13 cellular contexts compared by ENCODE assay signal in the genomic region with DNA sequence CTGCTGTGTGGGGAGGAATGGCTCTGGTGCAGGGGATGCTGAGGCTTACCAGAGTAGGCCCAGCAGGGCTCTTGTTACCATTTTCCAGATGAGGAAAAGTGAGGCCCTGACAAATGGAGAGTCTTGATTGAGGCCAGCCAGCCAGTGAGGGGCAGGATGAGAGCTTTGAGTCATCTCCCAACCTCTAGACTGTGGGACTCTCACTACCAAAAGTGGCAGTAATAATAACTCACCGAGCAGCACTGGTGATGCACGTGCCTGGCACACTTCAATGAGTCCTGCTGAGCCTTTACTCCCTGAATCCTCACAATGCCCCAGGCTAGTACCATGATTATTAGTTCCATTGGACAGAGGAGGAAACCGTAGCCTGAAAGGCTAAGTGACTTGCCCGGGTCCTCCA. TPM values are rescaled to one million over a fixed set of nuclear protein-coding genes. Genes with fewer than 3 reads are reported as not detected.
DNase-seq lines count a peak whose midpoint lies in the region; ATAC-seq, FAIRE-seq and TF ChIP-seq lines count a peak whose summit lies in the region.
"Had no signal": no experiment of that assay in that cellular context is flagged by ENCODE, and none has a peak within 500 bp of the region (broad histone marks: within the 10 kb centered on the region; RNA-seq: fewer than 3 reads in every experiment).

No MANE protein-coding gene starts in this region.

- no peak overlapping the region for H3K9ac ChIP-seq in HepG2 (ENCODE audit: insufficient read depth, low read depth, low read length)

- peaks cover 37% of the 10 kb centered on the region for H3K36me3 Mint-ChIP-seq in activated CD8-positive, alpha-beta T cell treated with anti-CD3 and anti-CD28 coated beads, Interleukin-2, amount 10 ng/mL, durations not matched to agents 7 days and 5 days (ENCODE audit: low read depth)

- POLR2A ChIA-PET in HepG2 (lab: Yijun Ruan, JAX), result interaction anchor here (7.4 kb wide), 1 partner anchor 31 kb away, joined by 117 read pairs; a partner anchor contains a TSS
- POLR2A ChIA-PET in activated CD8-positive, alpha-beta T cell treated with anti-CD3 and anti-CD28 coated beads, Interleukin-2, amount 10 ng/mL, durations not matched to agents 7 days and 5 days (lab: Charles Lee), result interaction anchor here (1.4 kb wide), 1 partner anchor 9 kb away, joined by 4 read pairs; no protein-coding TSS in a partner anchor

- no peak for FAIRE-seq in HepG2 (lab: Jason Lieb, UNC)
- FAIRE-seq: small intestine had no signal

- no TSS peak for BruUV-seq in HepG2 (replicated peaks; lab: Mats Ljungman, UMichigan)

- no peak for TF ChIP-seq EP300 in HepG2 (IDR thresholded peaks at IDR 0.05; ENCODE audit: low read depth in 2 of 2, low read length in 2 of 2)
- TF ChIP-seq EP300 in HepG2 (CRISPR knock-in tag; IDR thresholded peaks at IDR 0.05; ENCODE audit: borderline replicate concordance), result no peak

- intact Hi-C loops in HepG2 (cut with micrococcal nuclease; ENCODE audit: unreplicated experiment) (no loop called here), right lobe of liver (cut with DNase I) (no loop called here), upper lobe of right lung (cut with DNase I) (no loop called here)

- no peaks in the 10 kb centered on the region for H3K9me3 Mint-ChIP-seq in activated CD8-positive, alpha-beta T cell treated with anti-CD3 and anti-CD28 coated beads, Interleukin-2, amount 10 ng/mL, durations not matched to agents 7 days and 5 days (ENCODE audit: insufficient read depth)
- H3K9me3 Mint-ChIP-seq: memory B cell; stimulated activated memory B cell treated with anti-CD40 and anti-IgM and Interleukin-4, amounts not matched to agents 10 μg/mL and 1 μg/mL and 100 μg/mL, for 72 hours had no signal

- CTCF ChIA-PET in HepG2 (lab: Yijun Ruan, JAX; ENCODE audit: low intra/inter-chr PET ratio, low total read pairs), result interaction anchor here (1.2 kb wide), 1 partner anchor 30 kb away, joined by 3 read pairs; no protein-coding TSS in a partner anchor
- CTCF ChIA-PET in activated CD8-positive, alpha-beta T cell treated with anti-CD3 and anti-CD28 coated beads, Interleukin-2, amount 10 ng/mL, durations not matched to agents 7 days and 5 days (lab: Charles Lee), result interaction anchor here (1.7 kb wide), 1 partner anchor 144 kb away, joined by 4 read pairs; a partner anchor contains a TSS

- H3K4me1 Mint-ChIP-seq in activated CD8-positive, alpha-beta T cell treated with anti-CD3 and anti-CD28 coated beads, Interleukin-2, amount 10 ng/mL, durations not matched to agents 7 days and 5 days (ENCODE audit: low read depth), result peaks cover 59% of the 10 kb centered on the region

- no peak overlapping the region for H2AFZ ChIP-seq in HepG2 (ENCODE audit: low read length)

- peak overlapping the region; percentile 57 for H3K27ac Mint-ChIP-seq in activated CD8-positive, alpha-beta T cell treated with anti-CD3 and anti-CD28 coated beads, Interleukin-2, amount 10 ng/mL, durations not matched to agents 7 days and 5 days
- H3K27ac Mint-ChIP-seq: memory B cell had no signal

- ATAC-seq in HepG2, result no peak
- ATAC-seq in right lobe of liver, result no peak
- ATAC-seq in activated CD8-positive, alpha-beta T cell treated with anti-CD3 and anti-CD28 coated beads, Interleukin-2, amount 10 ng/mL, durations not matched to agents 7 days and 5 days, result no peak
- no peak for ATAC-seq in upper lobe of right lung
- no peak for ATAC-seq in GM21619 (IDR thresholded peaks at IDR 0.05; ENCODE audit: unreplicated experiment)
- ATAC-seq: stimulated activated memory B cell treated with anti-CD40 and anti-IgM and Interleukin-4, amounts not matched to agents 10 μg/mL and 1 μg/mL and 100 μg/mL, for 72 hours had no signal

- no peak overlapping the region for H3K4me3 Mint-ChIP-seq in activated CD8-positive, alpha-beta T cell treated with anti-CD3 and anti-CD28 coated beads, Interleukin-2, amount 10 ng/mL, durations not matched to agents 7 days and 5 days
- H3K4me3 Mint-ChIP-seq: memory B cell; stimulated activated memory B cell treated with anti-CD40 and anti-IgM and Interleukin-4, amounts not matched to agents 10 μg/mL and 1 μg/mL and 100 μg/mL, for 72 hours had no signal

- H3K36me3 ChIP-seq in HepG2 (replicated peaks in 1 of 2; ENCODE audit: control insufficient read depth in 1 of 2, insufficient read depth in 2 of 2, low read length in 2 of 2) (peaks cover 5 to 21% of the 10 kb centered on the region in 2 experiments; a peak in 4 of 5 replicates), right lobe of liver (peaks cover 0 to 25% (median 8%) of the 10 kb centered on the region in 4 donors), upper lobe of right lung (peaks cover 34% of the 10 kb centered on the region)

- H3K4me1 ChIP-seq in HepG2 (ENCODE audit: insufficient read depth, low read length), result peaks cover 34% of the 10 kb centered on the region
- peaks cover 0 to 37% (median 19%) of the 10 kb centered on the region in 4 donors for H3K4me1 ChIP-seq in right lobe of liver
- peaks cover 56% of the 10 kb centered on the region for H3K4me1 ChIP-seq in upper lobe of right lung

- TF ChIP-seq CTCF in HepG2 (CRISPR knock-in tag; IDR thresholded peaks at IDR 0.05) (no peak), right lobe of liver (IDR thresholded peaks at IDR 0.05) (no peak), upper lobe of right lung (IDR thresholded peaks at IDR 0.05) (no peak)

- H3K4me2 ChIP-seq in HepG2 (ENCODE audit: low read depth, low read length), result no peak overlapping the region

- WGBS in HepG2 (ENCODE audit: low lambda C conversion rate), result 96% methylated on average over 4 of the region's 4 CpGs
- WGBS in right lobe of liver (ENCODE audit: insufficient coverage, low coverage, low lambda C conversion rate, missing lambda C conversion rate), result 71% methylated on average over 1 of the region's 4 CpGs

- H3K4me3 ChIP-seq in HepG2 (replicated peaks in 1 of 3; ENCODE audit: insufficient read depth in 1 of 3, low read depth in 2 of 3, low read length in 3 of 3) (no peak overlapping the region), right lobe of liver (no peak overlapping the region), upper lobe of right lung (no peak overlapping the region)

- no peaks in the 10 kb centered on the region for H3K79me2 ChIP-seq in HepG2 (ENCODE audit: insufficient read depth, low read length)

- H3K27ac ChIP-seq in HepG2 (ENCODE audit: extremely low read length, insufficient read depth, low read length), result no peak overlapping the region
- no peak overlapping the region for H3K27ac ChIP-seq in right lobe of liver
- H3K27ac ChIP-seq in upper lobe of right lung, result peak overlapping the region; percentile 15
- H3K27ac ChIP-seq: VCaP had no signal

- in situ Hi-C loops in HepG2 (cut with HindIII; ENCODE audit: extremely low pct_ligation_motif_present, low pct_unique_long_range_greater_than_20kb), result no loop called here

- H4K20me1 ChIP-seq in HepG2 (ENCODE audit: insufficient read depth, low read length), result no peaks in the 10 kb centered on the region

- no peak for TF ChIP-seq RAD21 in HepG2 (CRISPR knock-in tag; IDR thresholded peaks at IDR 0.05)

- TF ChIP-seq POLR2A in HepG2 (IDR thresholded peaks at IDR 0.05; ENCODE audit: insufficient read depth in 1 of 2, low read depth in 2 of 2, low read length in 2 of 2) (no peak), right lobe of liver (IDR thresholded peaks at IDR 0.05) (no peak)

- H3K9me3 ChIP-seq in HepG2 (ENCODE audit: low read length) (no peaks in the 10 kb centered on the region), right lobe of liver (no peaks in the 10 kb centered on the region), upper lobe of right lung (no peaks in the 10 kb centered on the region)

- H3K27me3 ChIP-seq in HepG2 (ENCODE audit: control insufficient read depth in 1 of 2, insufficient read depth in 2 of 2, low read length in 2 of 2), result no peaks in the 10 kb centered on the region
- H3K27me3 ChIP-seq in right lobe of liver, result no peaks in the 10 kb centered on the region
- H3K27me3 ChIP-seq in upper lobe of right lung, result no peaks in the 10 kb centered on the region

- no peak for DNase-seq in HepG2 (ENCODE audit: low spot score)
- no peak for DNase-seq in right lobe of liver
- DNase-seq in activated CD8-positive, alpha-beta T cell treated with anti-CD3 and anti-CD28 coated beads, Interleukin-2, amount 10 ng/mL, durations not matched to agents 7 days and 5 days, result no peak
- peak; percentile 6 for DNase-seq in kidney glomerular epithelial cell (lab: John Stamatoyannopoulos, UW)
- no peak for DNase-seq in upper lobe of right lung
- no peak for DNase-seq in dedifferentiated amniotic fluid mesenchymal stem cell (ENCODE audit: extremely low spot score)
- DNase-seq in DMS153 treated with DMSO at 0.1 percent for 48 hours (lab: John Stamatoyannopoulos, UW; ENCODE audit: unreplicated experiment), result no peak
- DNase-seq: NCI-H1694, small intestine had no signal

- H3K27me3 Mint-ChIP-seq in activated CD8-positive, alpha-beta T cell treated with anti-CD3 and anti-CD28 coated beads, Interleukin-2, amount 10 ng/mL, durations not matched to agents 7 days and 5 days (ENCODE audit: low read depth), result no peaks in the 10 kb centered on the region
- H3K27me3 Mint-ChIP-seq: memory B cell; stimulated activated memory B cell treated with anti-CD40 and anti-IgM and Interleukin-4, amounts not matched to agents 10 μg/mL and 1 μg/mL and 100 μg/mL, for 72 hours had no signal

RNA-seq across cellular contexts. Expression of a gene that starts 7.8 kb away (rescaled TPM):
- total RNA-seq in HepG2 (2016; rRNA removed; fragmentation: Illumina TruSeq; extraction: Trizol), result 5.4 and 8.0 TPM in 2 replicates
- total RNA-seq in HepG2 (2016; cell fraction: cytosol; rRNA removed; fragmentation: Illumina TruSeq; extraction: Trizol; ENCODE audit: low read depth), result 1.5 and 1.8 TPM in 2 replicates
- total RNA-seq in HepG2 (2016; cell fraction: insoluble cytoplasmic fraction; rRNA removed; fragmentation: Illumina TruSeq; extraction: Trizol), result 5.2 and 7.8 TPM in 2 replicates
- total RNA-seq in HepG2 (2016; cell fraction: membrane; rRNA removed; fragmentation: Illumina TruSeq; extraction: Trizol), result 4.6 and 4.9 TPM in 2 replicates
- 10.4 and 12.3 TPM in 2 replicates for total RNA-seq in HepG2 (2016; cell fraction: nucleus; rRNA removed; fragmentation: Illumina TruSeq; extraction: Trizol)
- 5.9 and 8.3 TPM in 2 replicates for polyA plus RNA-seq in HepG2 (2011; rRNA removed)
- 3.3 and 5.6 TPM in 2 replicates for polyA plus RNA-seq in HepG2 (2011; cell fraction: cytosol; rRNA removed)
- 60.6 and 75.8 TPM in 2 replicates for polyA plus RNA-seq in HepG2 (2011; cell fraction: nucleus; rRNA removed)
- polyA plus RNA-seq in HepG2 (2012), result 17.6 and 25.1 TPM in 2 replicates
- polyA plus RNA-seq in HepG2 (2016; cell fraction: cytosol; fragmentation: Illumina TruSeq; extraction: Trizol; ENCODE audit: low read depth), result 1.7 and 1.9 TPM in 2 replicates
- 10.1 and 16.9 TPM in 2 replicates for polyA plus RNA-seq in HepG2 (2016; cell fraction: insoluble cytoplasmic fraction; fragmentation: Illumina TruSeq; extraction: Trizol; ENCODE audit: low read depth)
- polyA plus RNA-seq in HepG2 (2016; cell fraction: membrane; fragmentation: Illumina TruSeq; extraction: Trizol; ENCODE audit: low read depth), result 5.7 and 6.0 TPM in 2 replicates
- polyA plus RNA-seq in HepG2 (2016; cell fraction: nucleus; fragmentation: Illumina TruSeq; extraction: Trizol; ENCODE audit: insufficient read depth, low read depth), result 61.0 and 65.4 TPM in 2 replicates
- 3.6 and 7.9 TPM in 2 replicates for polyA minus RNA-seq in HepG2 (2011; rRNA and poly(A)+ RNA removed; ENCODE audit: low replicate concordance)
- 9.1 and 10.8 TPM in 2 replicates for polyA minus RNA-seq in HepG2 (2011; cell fraction: cytosol; rRNA and poly(A)+ RNA removed)
- 14.7 and 15.5 TPM in 2 replicates for polyA minus RNA-seq in HepG2 (2011; cell fraction: nucleus; rRNA and poly(A)+ RNA removed)
- 10 to 100 TPM; 19.9 to 53.6 (median 35.2) TPM for total RNA-seq in right lobe of liver
- 10 to 100 TPM; 73.1 to 83.8 TPM for total RNA-seq in activated CD8-positive, alpha-beta T cell treated with anti-CD3 and anti-CD28 coated beads, Interleukin-2, amount 10 ng/mL, durations not matched to agents 7 days and 5 days
- total RNA-seq in upper lobe of right lung, result 76.7 TPM

RNA-seq across cellular contexts. Expression of a gene that starts 21.9 kb away (rescaled TPM):
- 43.2 and 67.1 TPM in 2 replicates for total RNA-seq in HepG2 (2016; rRNA removed; fragmentation: Illumina TruSeq; extraction: Trizol)
- total RNA-seq in HepG2 (2016; cell fraction: cytosol; rRNA removed; fragmentation: Illumina TruSeq; extraction: Trizol; ENCODE audit: low read depth), result 54.9 and 66.8 TPM in 2 replicates
- 35.3 and 68.2 TPM in 2 replicates for total RNA-seq in HepG2 (2016; cell fraction: insoluble cytoplasmic fraction; rRNA removed; fragmentation: Illumina TruSeq; extraction: Trizol)
- total RNA-seq in HepG2 (2016; cell fraction: membrane; rRNA removed; fragmentation: Illumina TruSeq; extraction: Trizol), result 104 and 115 TPM in 2 replicates
- total RNA-seq in HepG2 (2016; cell fraction: nucleus; rRNA removed; fragmentation: Illumina TruSeq; extraction: Trizol), result 31.2 and 38.3 TPM in 2 replicates
- polyA plus RNA-seq in HepG2 (2011; rRNA removed), result 62.5 and 69.9 TPM in 2 replicates
- 36.9 and 45.9 TPM in 2 replicates for polyA plus RNA-seq in HepG2 (2011; cell fraction: cytosol; rRNA removed)
- polyA plus RNA-seq in HepG2 (2011; cell fraction: nucleus; rRNA removed), result 109 and 170 TPM in 2 replicates
- 38.4 and 44.3 TPM in 2 replicates for polyA plus RNA-seq in HepG2 (2012)
- polyA plus RNA-seq in HepG2 (2016; cell fraction: cytosol; fragmentation: Illumina TruSeq; extraction: Trizol; ENCODE audit: low read depth), result 30.4 TPM in 2 replicates
- 56.4 and 79.4 TPM in 2 replicates for polyA plus RNA-seq in HepG2 (2016; cell fraction: insoluble cytoplasmic fraction; fragmentation: Illumina TruSeq; extraction: Trizol; ENCODE audit: low read depth)
- polyA plus RNA-seq in HepG2 (2016; cell fraction: membrane; fragmentation: Illumina TruSeq; extraction: Trizol; ENCODE audit: low read depth), result 55.2 and 69.1 TPM in 2 replicates
- polyA plus RNA-seq in HepG2 (2016; cell fraction: nucleus; fragmentation: Illumina TruSeq; extraction: Trizol; ENCODE audit: insufficient read depth, low read depth), result 77.4 and 89.7 TPM in 2 replicates
- 39.2 and 85.5 TPM in 2 replicates for polyA minus RNA-seq in HepG2 (2011; rRNA and poly(A)+ RNA removed; ENCODE audit: low replicate concordance)
- polyA minus RNA-seq in HepG2 (2011; cell fraction: cytosol; rRNA and poly(A)+ RNA removed), result 38.3 and 50.2 TPM in 2 replicates
- 40.9 and 56.5 TPM in 2 replicates for polyA minus RNA-seq in HepG2 (2011; cell fraction: nucleus; rRNA and poly(A)+ RNA removed)
- total RNA-seq in right lobe of liver, result 10 to 100 TPM; 15.4 to 35.7 (median 30.5) TPM
- total RNA-seq in activated CD8-positive, alpha-beta T cell treated with anti-CD3 and anti-CD28 coated beads, Interleukin-2, amount 10 ng/mL, durations not matched to agents 7 days and 5 days, result 10 to 100 TPM; 49.9 to 54.5 TPM
- 53.9 TPM for total RNA-seq in upper lobe of right lung

RNA-seq across cellular contexts. Expression of a gene that starts 25.1 kb away (rescaled TPM):
- total RNA-seq in HepG2 (2016; rRNA removed; fragmentation: Illumina TruSeq; extraction: Trizol) (0.33 and 0.38 TPM in 2 replicates), right lobe of liver (under 1 TPM; 0.18 to 0.74 (median 0.21) TPM), upper lobe of right lung (0.52 TPM)
- total RNA-seq in HepG2 (2016; cell fraction: cytosol; rRNA removed; fragmentation: Illumina TruSeq; extraction: Trizol; ENCODE audit: low read depth), result not detected in 2 replicates
- total RNA-seq in HepG2 (2016; cell fraction: insoluble cytoplasmic fraction; rRNA removed; fragmentation: Illumina TruSeq; extraction: Trizol), result 0.28 and 0.43 TPM in 2 replicates
- total RNA-seq in HepG2 (2016; cell fraction: membrane; rRNA removed; fragmentation: Illumina TruSeq; extraction: Trizol), result 0.14 and 0.43 TPM in 2 replicates
- total RNA-seq in HepG2 (2016; cell fraction: nucleus; rRNA removed; fragmentation: Illumina TruSeq; extraction: Trizol), result 0.50 TPM in 1 of 2 replicates, not detected in the other
- polyA plus RNA-seq in HepG2 (2011; rRNA removed), result 0.21 and 0.26 TPM in 2 replicates
- 0.23 and 0.34 TPM in 2 replicates for polyA plus RNA-seq in HepG2 (2011; cell fraction: cytosol; rRNA removed)
- polyA plus RNA-seq in HepG2 (2011; cell fraction: nucleus; rRNA removed), result 0.43 and 0.80 TPM in 2 replicates
- 0.51 TPM in 1 of 2 replicates, not detected in the other for polyA plus RNA-seq in HepG2 (2012)
- polyA plus RNA-seq in HepG2 (2016; cell fraction: cytosol; fragmentation: Illumina TruSeq; extraction: Trizol; ENCODE audit: low read depth), result 0.21 and 0.22 TPM in 2 replicates
- polyA plus RNA-seq in HepG2 (2016; cell fraction: insoluble cytoplasmic fraction; fragmentation: Illumina TruSeq; extraction: Trizol; ENCODE audit: low read depth), result 0.69 and 0.88 TPM in 2 replicates
- 0.19 and 0.38 TPM in 2 replicates for polyA plus RNA-seq in HepG2 (2016; cell fraction: membrane; fragmentation: Illumina TruSeq; extraction: Trizol; ENCODE audit: low read depth)
- polyA plus RNA-seq in HepG2 (2016; cell fraction: nucleus; fragmentation: Illumina TruSeq; extraction: Trizol; ENCODE audit: insufficient read depth, low read depth), result 0.57 and 1.5 TPM in 2 replicates
- polyA minus RNA-seq in HepG2 (2011; rRNA and poly(A)+ RNA removed; ENCODE audit: low replicate concordance), result 0.94 and 1.4 TPM in 2 replicates
- 0.88 TPM in 1 of 2 replicates, not detected in the other for polyA minus RNA-seq in HepG2 (2011; cell fraction: cytosol; rRNA and poly(A)+ RNA removed)
- polyA minus RNA-seq in HepG2 (2011; cell fraction: nucleus; rRNA and poly(A)+ RNA removed), result 0.25 TPM in 1 of 2 replicates, not detected in the other
- total RNA-seq in activated CD8-positive, alpha-beta T cell treated with anti-CD3 and anti-CD28 coated beads, Interleukin-2, amount 10 ng/mL, durations not matched to agents 7 days and 5 days, result under 1 TPM; 0.44 to 0.55 TPM

RNA-seq across cellular contexts. Expression of a gene that starts 25.6 kb away (rescaled TPM):
- 58.0 and 58.6 TPM in 2 replicates for total RNA-seq in HepG2 (2016; rRNA removed; fragmentation: Illumina TruSeq; extraction: Trizol)
- 50.5 and 73.0 TPM in 2 replicates for total RNA-seq in HepG2 (2016; cell fraction: cytosol; rRNA removed; fragmentation: Illumina TruSeq; extraction: Trizol; ENCODE audit: low read depth)
- total RNA-seq in HepG2 (2016; cell fraction: insoluble cytoplasmic fraction; rRNA removed; fragmentation: Illumina TruSeq; extraction: Trizol), result 61.4 and 62.4 TPM in 2 replicates
- 53.6 and 73.9 TPM in 2 replicates for total RNA-seq in HepG2 (2016; cell fraction: membrane; rRNA removed; fragmentation: Illumina TruSeq; extraction: Trizol)
- 23.8 and 27.3 TPM in 2 replicates for total RNA-seq in HepG2 (2016; cell fraction: nucleus; rRNA removed; fragmentation: Illumina TruSeq; extraction: Trizol)
- 27.4 and 31.2 TPM in 2 replicates for polyA plus RNA-seq in HepG2 (2011; rRNA removed)
- polyA plus RNA-seq in HepG2 (2011; cell fraction: cytosol; rRNA removed), result 38.9 and 49.7 TPM in 2 replicates
- 31.1 and 32.3 TPM in 2 replicates for polyA plus RNA-seq in HepG2 (2011; cell fraction: nucleus; rRNA removed)
- 21.3 and 29.1 TPM in 2 replicates for polyA plus RNA-seq in HepG2 (2012)
- 59.5 and 77.2 TPM in 2 replicates for polyA plus RNA-seq in HepG2 (2016; cell fraction: cytosol; fragmentation: Illumina TruSeq; extraction: Trizol; ENCODE audit: low read depth)
- 57.4 and 72.9 TPM in 2 replicates for polyA plus RNA-seq in HepG2 (2016; cell fraction: insoluble cytoplasmic fraction; fragmentation: Illumina TruSeq; extraction: Trizol; ENCODE audit: low read depth)
- 53.3 and 66.7 TPM in 2 replicates for polyA plus RNA-seq in HepG2 (2016; cell fraction: membrane; fragmentation: Illumina TruSeq; extraction: Trizol; ENCODE audit: low read depth)
- 41.3 and 41.9 TPM in 2 replicates for polyA plus RNA-seq in HepG2 (2016; cell fraction: nucleus; fragmentation: Illumina TruSeq; extraction: Trizol; ENCODE audit: insufficient read depth, low read depth)
- 27.9 and 60.4 TPM in 2 replicates for polyA minus RNA-seq in HepG2 (2011; rRNA and poly(A)+ RNA removed; ENCODE audit: low replicate concordance)
- polyA minus RNA-seq in HepG2 (2011; cell fraction: cytosol; rRNA and poly(A)+ RNA removed), result 16.4 and 20.1 TPM in 2 replicates
- 7.9 and 8.8 TPM in 2 replicates for polyA minus RNA-seq in HepG2 (2011; cell fraction: nucleus; rRNA and poly(A)+ RNA removed)
- total RNA-seq in right lobe of liver, result 10 to 100 TPM in 1 of 6 experiments, 1 to 10 TPM in 5; 1.6 to 10.6 (median 5.0) TPM
- total RNA-seq in activated CD8-positive, alpha-beta T cell treated with anti-CD3 and anti-CD28 coated beads, Interleukin-2, amount 10 ng/mL, durations not matched to agents 7 days and 5 days, result 10 to 100 TPM; 48.2 to 52.7 TPM
- total RNA-seq in upper lobe of right lung, result 13.2 TPM

RNA-seq across cellular contexts. Expression of a gene that starts 34.4 kb away (rescaled TPM):
- total RNA-seq in HepG2 (2016; rRNA removed; fragmentation: Illumina TruSeq; extraction: Trizol) (14.8 and 16.9 TPM in 2 replicates), right lobe of liver (10 to 100 TPM; 12.3 to 14.8 (median 13.5) TPM), upper lobe of right lung (38.7 TPM)
- total RNA-seq in HepG2 (2016; cell fraction: cytosol; rRNA removed; fragmentation: Illumina TruSeq; extraction: Trizol; ENCODE audit: low read depth), result 16.1 and 22.9 TPM in 2 replicates
- 11.4 and 17.4 TPM in 2 replicates for total RNA-seq in HepG2 (2016; cell fraction: insoluble cytoplasmic fraction; rRNA removed; fragmentation: Illumina TruSeq; extraction: Trizol)
- total RNA-seq in HepG2 (2016; cell fraction: membrane; rRNA removed; fragmentation: Illumina TruSeq; extraction: Trizol), result 31.4 and 34.4 TPM in 2 replicates
- 9.7 and 11.2 TPM in 2 replicates for total RNA-seq in HepG2 (2016; cell fraction: nucleus; rRNA removed; fragmentation: Illumina TruSeq; extraction: Trizol)
- 52.5 and 56.5 TPM in 2 replicates for polyA plus RNA-seq in HepG2 (2011; rRNA removed)
- polyA plus RNA-seq in HepG2 (2011; cell fraction: cytosol; rRNA removed), result 33.8 and 36.7 TPM in 2 replicates
- polyA plus RNA-seq in HepG2 (2011; cell fraction: nucleus; rRNA removed), result 33.5 and 34.5 TPM in 2 replicates
- 25.2 and 25.7 TPM in 2 replicates for polyA plus RNA-seq in HepG2 (2012)
- 41.6 and 46.1 TPM in 2 replicates for polyA plus RNA-seq in HepG2 (2016; cell fraction: cytosol; fragmentation: Illumina TruSeq; extraction: Trizol; ENCODE audit: low read depth)
- 45.9 and 55.0 TPM in 2 replicates for polyA plus RNA-seq in HepG2 (2016; cell fraction: insoluble cytoplasmic fraction; fragmentation: Illumina TruSeq; extraction: Trizol; ENCODE audit: low read depth)
- 67.9 and 73.5 TPM in 2 replicates for polyA plus RNA-seq in HepG2 (2016; cell fraction: membrane; fragmentation: Illumina TruSeq; extraction: Trizol; ENCODE audit: low read depth)
- 44.2 and 47.7 TPM in 2 replicates for polyA plus RNA-seq in HepG2 (2016; cell fraction: nucleus; fragmentation: Illumina TruSeq; extraction: Trizol; ENCODE audit: insufficient read depth, low read depth)
- 34.3 and 51.6 TPM in 2 replicates for polyA minus RNA-seq in HepG2 (2011; rRNA and poly(A)+ RNA removed; ENCODE audit: low replicate concordance)
- 9.1 and 14.1 TPM in 2 replicates for polyA minus RNA-seq in HepG2 (2011; cell fraction: cytosol; rRNA and poly(A)+ RNA removed)
- 5.2 and 6.8 TPM in 2 replicates for polyA minus RNA-seq in HepG2 (2011; cell fraction: nucleus; rRNA and poly(A)+ RNA removed)
- total RNA-seq in activated CD8-positive, alpha-beta T cell treated with anti-CD3 and anti-CD28 coated beads, Interleukin-2, amount 10 ng/mL, durations not matched to agents 7 days and 5 days, result 10 to 100 TPM; 48.2 to 49.0 TPM
